In genomic region chr11:128630367-128631230, GRCh38 we compare ENCODE assay signal across 8 cellular contexts. TPM values are rescaled to one million over a fixed set of nuclear protein-coding genes. Genes with fewer than 3 reads are reported as not detected.
DNase-seq lines count a peak whose midpoint lies in the region; ATAC-seq, FAIRE-seq and TF ChIP-seq lines count a peak whose summit lies in the region.

No MANE protein-coding gene starts in this region.

- H3K4me1 ChIP-seq in breast epithelium (no peaks in the 10 kb centered on the region), kidney (ENCODE audit: control insufficient read depth in 1 of 2, insufficient read depth in 1 of 2, low read depth in 1 of 2, low read length in 2 of 2) (peaks cover 10% of the 10 kb centered on the region in 2 donors)

- ATAC-seq in HG02884 (IDR thresholded peaks at IDR 0.05; ENCODE audit: unreplicated experiment), result peak; percentile 66

- no peaks in the 10 kb centered on the region for H3K36me3 ChIP-seq in WERI-Rb-1
- H3K36me3 ChIP-seq in breast epithelium, result no peaks in the 10 kb centered on the region
- no peaks in the 10 kb centered on the region for H3K36me3 ChIP-seq in kidney (ENCODE audit: control insufficient read depth in 1 of 2, insufficient read depth in 2 of 2, low read length in 2 of 2)

- DNase-seq in SIG-M5 treated with dmso at 0.1 percent for 504 hours (lab: John Stamatoyannopoulos, UW; ENCODE audit: unreplicated experiment) (peak; percentile 74), SIG-M5 (lab: John Stamatoyannopoulos, UW) (no peak), NCI-H2081 treated with DMSO at 0.1 percent for 48 hours (lab: John Stamatoyannopoulos, UW) (peak; percentile 33), WERI-Rb-1 (peak; percentile 78), breast epithelium (ENCODE audit: low spot score in 2 of 2) (peak; percentile 75 to 85), kidney (peak; percentile 94)
- peak; percentile 93 to 95 for DNase-seq in stimulated activated CD4-positive, alpha-beta T cell treated with anti-CD3 and anti-CD28 coated beads, Interleukin-1b, Interleukin-23, amount 100 ng/mL, for 4 hours (ENCODE audit: low read depth in 2 of 2)

- H3K4me3 ChIP-seq in WERI-Rb-1 (ENCODE audit: low read depth, low read length), result no peak overlapping the region
- H3K4me3 ChIP-seq in breast epithelium, result no peak overlapping the region
- H3K4me3 ChIP-seq in kidney (ENCODE audit: low read length in 2 of 2), result no peak overlapping the region

- TF ChIP-seq CTCF in WERI-Rb-1 (IDR thresholded peaks at IDR 0.05; ENCODE audit: low read depth, low read length) (peak; percentile 67), breast epithelium (IDR thresholded peaks at IDR 0.05) (peak; percentile 90 to 98 (median 94)), kidney (IDR thresholded peaks at IDR 0.05; ENCODE audit: borderline replicate concordance, extremely low read depth, insufficient read depth) (peak; percentile 92)

- FAIRE-seq in kidney (lab: Jason Lieb, UNC), result peak; percentile 96

- H3K27me3 ChIP-seq in WERI-Rb-1 (ENCODE audit: insufficient read depth, low read depth, severe bottlenecking), result no peaks in the 10 kb centered on the region
- no peaks in the 10 kb centered on the region for H3K27me3 ChIP-seq in breast epithelium

- intact Hi-C loops in breast epithelium (cut with DNase I; ENCODE audit: low total_unique reads) (loop anchor here (10.0 kb wide), 2 partner anchors 346 to 456 kb away; no protein-coding TSS in a partner anchor), kidney (cut with DNase I) (loop anchor here (10.0 kb wide), 1 partner anchor 466 kb away; no protein-coding TSS in a partner anchor)

- H3K9me3 ChIP-seq in WERI-Rb-1 (ENCODE audit: severe bottlenecking), result no peaks in the 10 kb centered on the region
- H3K9me3 ChIP-seq in breast epithelium, result no peaks in the 10 kb centered on the region
- no peaks in the 10 kb centered on the region for H3K9me3 ChIP-seq in kidney (ENCODE audit: control insufficient read depth in 1 of 2, low read length in 2 of 2)

- TF ChIP-seq POLR2A in breast epithelium (IDR thresholded peaks at IDR 0.05), result no peak

- no peak overlapping the region for H3K27ac ChIP-seq in WERI-Rb-1
- peak overlapping the region; percentile 15 to 58 for H3K27ac ChIP-seq in breast epithelium
- peak overlapping the region in 1 of 2 donors; percentile 30 for H3K27ac ChIP-seq in kidney (ENCODE audit: low read depth in 2 of 2, low read length in 2 of 2)

- H3K9ac ChIP-seq in kidney (ENCODE audit: low read length in 2 of 2), result peak overlapping the region in 1 of 2 donors; percentile 21

RNA-seq across cellular contexts. Expression of gene ETS1, which starts 43.2 kb away (rescaled TPM):
- 10 to 100 TPM; 65.6 to 92.1 (median 73.2) TPM for total RNA-seq in breast epithelium
- total RNA-seq in kidney, result 124 TPM
- 23.5 TPM for polyA plus RNA-seq in kidney (ENCODE audit: insufficient read depth, low read depth, low replicate concordance)
